8 cellular contexts compared by ENCODE assay signal in genomic region chr16:84700518-84701277, GRCh38. TPM values are rescaled to one million over a fixed set of nuclear protein-coding genes. Genes with fewer than 3 reads are reported as not detected.
DNase-seq lines count a peak whose midpoint lies in the region; ATAC-seq and TF ChIP-seq lines count a peak whose summit lies in the region.

No MANE protein-coding gene starts in this region.

- H3K9ac ChIP-seq in DND-41 (ENCODE audit: low read depth, low read length) (peak overlapping the region; percentile 87), endodermal cell (ENCODE audit: extremely low read depth, low read length, poor library complexity, severe bottlenecking) (peak overlapping the region; percentile 79)

- peaks cover 34% of the 10 kb centered on the region for H3K4me1 Mint-ChIP-seq in endodermal cell

- H3K27ac Mint-ChIP-seq in endodermal cell, result peak overlapping the region; percentile 93

- H3K27ac ChIP-seq in DND-41 (ENCODE audit: low read length), result peak overlapping the region; percentile 61
- peak overlapping the region; percentile 76 for H3K27ac ChIP-seq in endodermal cell (ENCODE audit: low read depth, low read length)
- peak overlapping the region; percentile 58 for H3K27ac ChIP-seq in substantia nigra (ENCODE audit: low read depth, low read length, poor library complexity, severe bottlenecking)

- H3K27me3 ChIP-seq in DND-41 (ENCODE audit: insufficient read depth, low read length, poor library complexity) (no peaks in the 10 kb centered on the region), endodermal cell (ENCODE audit: control insufficient read depth, insufficient read depth, low read length, poor library complexity, severe bottlenecking) (no peaks in the 10 kb centered on the region)

- no peaks in the 10 kb centered on the region for H3K27me3 Mint-ChIP-seq in endodermal cell (ENCODE audit: insufficient read depth)

- peaks cover 4% of the 10 kb centered on the region for H3K36me3 ChIP-seq in DND-41 (ENCODE audit: insufficient read depth, low read length)
- no peaks in the 10 kb centered on the region for H3K36me3 ChIP-seq in endodermal cell (ENCODE audit: control insufficient read depth, insufficient read depth, low read length)

- peaks cover 43% of the 10 kb centered on the region for H3K4me1 ChIP-seq in DND-41 (ENCODE audit: insufficient read depth, low read length)
- peaks cover 5% of the 10 kb centered on the region for H3K4me1 ChIP-seq in endodermal cell (ENCODE audit: control insufficient read depth, insufficient read depth, low read length)

- ATAC-seq in DND-41 (ENCODE audit: insufficient read depth, low read depth), result peak; percentile 70
- ATAC-seq in GM21367 (IDR thresholded peaks at IDR 0.05; ENCODE audit: unreplicated experiment), result peak; percentile 34

- peak overlapping the region; percentile 73 for H2AFZ ChIP-seq in DND-41 (ENCODE audit: low read depth, low read length)

- peaks cover 41% of the 10 kb centered on the region for H4K20me1 ChIP-seq in DND-41 (ENCODE audit: insufficient read depth, low read length)

- peaks cover 6% of the 10 kb centered on the region for H3K36me3 Mint-ChIP-seq in endodermal cell (ENCODE audit: low read depth)

- DNase-seq in DND-41 (peak; percentile 60), HT-29 (ENCODE audit: low spot score) (peak; percentile 38), endodermal cell (peak; percentile 60), myocyte (ENCODE audit: low read depth) (peak; percentile 11), substantia nigra (lab: John Stamatoyannopoulos, UW) (peak in 14 of 49 donors; percentile 9 to 51 (median 26)), NCI-H187 (lab: John Stamatoyannopoulos, UW) (no peak)
- peak; percentile 44 for DNase-seq in activated CD4-positive, alpha-beta T cell treated with anti-CD3 and anti-CD28 coated beads for 48 hours

- peak overlapping the region; percentile 74 for H3K4me2 ChIP-seq in DND-41 (ENCODE audit: insufficient read depth, low read length)

- TF ChIP-seq CTCF in DND-41 (IDR thresholded peaks at IDR 0.05; ENCODE audit: borderline replicate concordance, extremely low read depth, low read length, poor library complexity, severe bottlenecking) (no peak), endodermal cell (conservative IDR thresholded peaks at IDR 0.05) (no peak)

- no peaks in the 10 kb centered on the region for H3K9me3 ChIP-seq in DND-41 (ENCODE audit: insufficient read depth, low read length, severe bottlenecking)
- no peaks in the 10 kb centered on the region for H3K9me3 ChIP-seq in endodermal cell (ENCODE audit: control insufficient read depth, low read length)

- 4 to 17% methylated on average over 6 to 18 of the region's 20 CpGs for WGBS in endodermal cell (ENCODE audit: insufficient coverage in 1 of 2, insufficient read length in 1 of 2), 2 experiments

- peaks cover 59% of the 10 kb centered on the region for H3K79me2 ChIP-seq in DND-41 (ENCODE audit: insufficient read depth, low read length)

- H3K4me3 Mint-ChIP-seq in endodermal cell, result peak overlapping the region; percentile 94

- H3K9me3 Mint-ChIP-seq in endodermal cell, result no peaks in the 10 kb centered on the region

- H3K4me3 ChIP-seq in DND-41 (ENCODE audit: low read depth in 1 of 2, low read length in 2 of 2) (peak overlapping the region; percentile 55 to 67), endodermal cell (ENCODE audit: low read length) (peak overlapping the region; percentile 92)

RNA-seq across cellular contexts. Expression of gene USP10, which starts 0.9 kb away (rescaled TPM):
- 53.9 and 58.2 TPM in 2 replicates for total RNA-seq in HT-29 (2014; rRNA removed; shearing (Covaris generic))
- 100 to 1,000 TPM; 148 to 149 TPM for total RNA-seq in endodermal cell
- polyA plus RNA-seq in endodermal cell (2013, experiment 1 of 2), result 98.7 TPM
- 86.0 TPM for polyA plus RNA-seq in endodermal cell (2013, experiment 2 of 2)
- 49.8 and 53.2 TPM in 2 replicates for total RNA-seq in myocyte
- 37.4 TPM for polyA plus RNA-seq in myocyte (2012)

RNA-seq across cellular contexts. Expression of gene KLHL36, which starts 52.4 kb away (rescaled TPM):
- total RNA-seq in HT-29 (2014; rRNA removed; shearing (Covaris generic)), result 64.9 and 70.1 TPM in 2 replicates
- total RNA-seq in endodermal cell, result 10 to 100 TPM; 44.2 to 59.2 TPM
- 20.7 TPM for polyA plus RNA-seq in endodermal cell (2013, experiment 1 of 2)
- 21.3 TPM for polyA plus RNA-seq in endodermal cell (2013, experiment 2 of 2)
- 56.0 and 67.2 TPM in 2 replicates for total RNA-seq in myocyte
- polyA plus RNA-seq in myocyte (2012), result 31.3 TPM

Comparison
In these comparisons a context has a peak if more than half of its experiments do, and no peak if none do; other contexts are left out.
1. DNase-seq: peak in DND-41 (single experiment), HT-29 (single experiment), activated CD4-positive, alpha-beta T cell treated with anti-CD3 and anti-CD28 coated beads for 48 hours (single experiment), endodermal cell (single experiment) and myocyte (single experiment); none in NCI-H187 (0 of 2).
2. Peak in every context shown above with its lines, with median percentiles within 50 percentile points of each other: H3K27ac ChIP-seq.